Comparison of ENCODE assay signal across 8 cellular contexts in genomic region chr3:40452876-40453730, GRCh38. TPM values are rescaled to one million over a fixed set of nuclear protein-coding genes. Genes with fewer than 3 reads are reported as not detected.
DNase-seq lines count a peak whose midpoint lies in the region; ATAC-seq and TF ChIP-seq lines count a peak whose summit lies in the region.

No MANE protein-coding gene starts in this region.

- H3K4me3 ChIP-seq in H7 (ENCODE audit: insufficient read depth, low read depth, low read length) (peak overlapping the region; percentile 69), Loucy (ENCODE audit: low read length, poor library complexity, severe bottlenecking) (peak overlapping the region; percentile 76), RWPE2 (ENCODE audit: severe bottlenecking) (peak overlapping the region; percentile 50), fibroblast of pulmonary artery (replicated peaks; ENCODE audit: low read depth, low read length) (peak overlapping the region; percentile 92)

- peaks cover 2% of the 10 kb centered on the region for H3K36me3 ChIP-seq in H7 (replicated peaks; ENCODE audit: control insufficient read depth, insufficient read depth, low read length)
- H3K36me3 ChIP-seq in Loucy (ENCODE audit: insufficient read depth, low read length) = no peaks in the 10 kb centered on the region
- H3K36me3 ChIP-seq in RWPE2 (ENCODE audit: low read depth) = peaks cover 6% of the 10 kb centered on the region

- peaks cover 0 to 3% of the 10 kb centered on the region in 2 donors for H3K9me3 Mint-ChIP-seq in natural killer cell

- TF ChIP-seq CTCF in Loucy (conservative IDR thresholded peaks at IDR 0.05; ENCODE audit: low read length) = no peak
- TF ChIP-seq CTCF in RWPE2 (IDR thresholded peaks at IDR 0.05; ENCODE audit: poor library complexity, severe bottlenecking) = peak; percentile 14
- no peak for TF ChIP-seq CTCF in fibroblast of pulmonary artery (IDR thresholded peaks at IDR 0.05; ENCODE audit: low read length, missing control alignments)
- no peak for TF ChIP-seq CTCF in natural killer cell (IDR thresholded peaks at IDR 0.05)

- peak overlapping the region; percentile 91 for H2AFZ ChIP-seq in Loucy (ENCODE audit: low read length)

- H3K4me3 Mint-ChIP-seq in natural killer cell = peak overlapping the region; percentile 96

- peak overlapping the region; percentile 84 for H3K9ac ChIP-seq in Loucy (ENCODE audit: low read depth, low read length, poor library complexity, severe bottlenecking)

- peaks cover 10% of the 10 kb centered on the region for H3K79me2 ChIP-seq in Loucy (ENCODE audit: insufficient read depth, low read length)

- H3K9me2 ChIP-seq in Loucy (replicated peaks; ENCODE audit: low read depth, low read length) = no peaks in the 10 kb centered on the region

- peak; percentile 96 for ATAC-seq in RWPE2 (ENCODE audit: low read depth)
- ATAC-seq in natural killer cell = peak; percentile 88 to 97 (median 88)

- peaks cover 39 to 49% of the 10 kb centered on the region in 2 donors for H3K4me1 Mint-ChIP-seq in natural killer cell

- H3K9me3 ChIP-seq in Loucy (ENCODE audit: insufficient read depth, low read depth, low read length) (no peaks in the 10 kb centered on the region), RWPE2 (ENCODE audit: severe bottlenecking) (no peaks in the 10 kb centered on the region)

- DNase-seq in ELR (ENCODE audit: low read depth) (peak; percentile 99), H7 (peak; percentile 94), RWPE2 (ENCODE audit: low spot score) (peak; percentile 98), fibroblast of pulmonary artery (ENCODE audit: low read depth) (peak; percentile 99), natural killer cell (peak; percentile 91)
- peak; percentile 95 for DNase-seq in activated effector memory CD4-positive, alpha-beta T cell treated with Interleukin-2 at 50 U/mL for 16 hours
- DNase-seq in stimulated activated naive CD4-positive, alpha-beta T cell (lab: John Stamatoyannopoulos, UW) = peak; percentile 83 to 95 (median 92)

- intact Hi-C loops in natural killer cell (cut with micrococcal nuclease) = loop anchor here (1.0 to 5.0 kb wide), 4 partner anchors 24 to 1509 kb away; partner anchors contain the start of genes EIF1B, ULK4, ZNF619 and ZNF621

- peaks cover 8% of the 10 kb centered on the region for H4K20me1 ChIP-seq in Loucy (ENCODE audit: insufficient read depth, low read length, poor library complexity, severe bottlenecking)

- H3K36me3 Mint-ChIP-seq in natural killer cell = no peaks in the 10 kb centered on the region

- H3K4me1 ChIP-seq in Loucy (ENCODE audit: insufficient read depth, low read length, poor library complexity, severe bottlenecking) = peaks cover 22% of the 10 kb centered on the region
- H3K4me1 ChIP-seq in RWPE2 (ENCODE audit: insufficient read depth, poor library complexity, severe bottlenecking) = peaks cover 5% of the 10 kb centered on the region

- no peaks in the 10 kb centered on the region for H3K27me3 ChIP-seq in H7 (ENCODE audit: control insufficient read depth, insufficient read depth, low read length)
- no peaks in the 10 kb centered on the region for H3K27me3 ChIP-seq in Loucy (ENCODE audit: insufficient read depth, low read length, poor library complexity, severe bottlenecking)
- H3K27me3 ChIP-seq in RWPE2 (ENCODE audit: insufficient read depth, poor library complexity, severe bottlenecking) = no peaks in the 10 kb centered on the region

- peak overlapping the region; percentile 93 to 99 for H3K27ac Mint-ChIP-seq in natural killer cell

- H3F3A ChIP-seq in Loucy (ENCODE audit: low read depth) = no peaks in the 10 kb centered on the region

- no peaks in the 10 kb centered on the region for H3K27me3 Mint-ChIP-seq in natural killer cell (ENCODE audit: low read depth in 2 of 2)

- H3K27ac ChIP-seq in RWPE2 (ENCODE audit: poor library complexity, severe bottlenecking) = peak overlapping the region; percentile 27

- H3K4me2 ChIP-seq in Loucy (ENCODE audit: low read depth, low read length, poor library complexity, severe bottlenecking) = peak overlapping the region; percentile 88

RNA-seq across cellular contexts. Expression of gene RPL14, which starts 4.0 kb away (rescaled TPM):
- total RNA-seq in H7 (2014; rRNA removed; shearing (Covaris generic)) = 348 and 451 TPM in 2 replicates
- total RNA-seq in natural killer cell = 1,000 to 10,000 TPM; 1,298 to 1,589 (median 1,441) TPM

RNA-seq across cellular contexts. Expression of gene ZNF619, which starts 23.8 kb away (rescaled TPM):
- 2.2 and 5.3 TPM in 2 replicates for total RNA-seq in H7 (2014; rRNA removed; shearing (Covaris generic))
- 10 to 100 TPM in 2 of 3 donors, 1 to 10 TPM in 1; 9.5 to 14.3 (median 10.9) TPM for total RNA-seq in natural killer cell

RNA-seq across cellular contexts. Expression of gene ZNF620, which starts 52.7 kb away (rescaled TPM):
- 5.6 and 8.8 TPM in 2 replicates for total RNA-seq in H7 (2014; rRNA removed; shearing (Covaris generic))
- total RNA-seq in natural killer cell = 1 to 10 TPM; 3.3 to 7.4 (median 6.0) TPM

Comparison
In these comparisons a context has a peak if more than half of its experiments do, and no peak if none do; other contexts are left out.
1. Peak in every context shown above with its lines: DNase-seq, ATAC-seq, H3K4me3 ChIP-seq and H3K27ac ChIP-seq.